In genomic region chr3:182245059-182245458, GRCh38 we compare ENCODE assay signal across 28 cellular contexts.
"Had no signal": no experiment of that assay in that cellular context is flagged by ENCODE, and none has a peak within 500 bp of the region (broad histone marks: within the 10 kb centered on the region; RNA-seq: fewer than 3 reads in every experiment).

No MANE protein-coding gene starts in this region.

- H3K36me3 ChIP-seq: ascending aorta, breast epithelium, esophagus muscularis mucosa, gastrocnemius medialis, heart left ventricle had no signal

- H3K4me1 ChIP-seq: ascending aorta, breast epithelium, foreskin keratinocyte, gastrocnemius medialis had no signal

- H3K9me3 ChIP-seq: ascending aorta, breast epithelium, esophagus muscularis mucosa, gastrocnemius medialis, heart left ventricle had no signal

- H3K27me3 ChIP-seq: ascending aorta, breast epithelium, esophagus muscularis mucosa, foreskin keratinocyte, gastrocnemius medialis, heart left ventricle had no signal

- H3K4me3 ChIP-seq: ascending aorta, breast epithelium, coronary artery, esophagus muscularis mucosa, gastrocnemius medialis, heart left ventricle had no signal

- ATAC-seq: activated naive CD4-positive, alpha-beta T cell treated with anti-CD3 and anti-CD28 coated beads, Interleukin-2, amount 50 U/mL, for 72 hours; activated T-cell treated with anti-CD3 and anti-CD28 coated beads, Interleukin-2, amount 50 U/mL, for 72 hours; effector memory CD8-positive, alpha-beta T cell; foreskin keratinocyte; gastrocnemius medialis; heart left ventricle had no signal

- DNase-seq: activated CD4-positive, alpha-beta memory T cell treated with anti-CD3 and anti-CD28 coated beads, Interleukin-2, amount 10 ng/mL, durations not matched to agents 7 days and 5 days; activated CD4-positive, alpha-beta T cell treated with anti-CD3 and anti-CD28 coated beads for 4 hours; activated CD4-positive, alpha-beta T cell treated with anti-CD3 and anti-CD28 coated beads, Interleukin-2, amount 10 ng/mL, durations not matched to agents 7 days and 5 days; activated CD4-positive, alpha-beta T cell treated with anti-CD3 and anti-CD28 coated beads, Interleukin-2, amount 50 U/mL, for 4 hours; activated CD4-positive, CD25-positive, alpha-beta regulatory T cell; activated CD4-positive, CD25-positive, alpha-beta regulatory T cell treated with anti-CD3 and anti-CD28 coated beads, Interleukin-2, amount 50 U/mL, for 72 hours; activated CD8-positive, alpha-beta memory T cell treated with anti-CD3 and anti-CD28 coated beads, Interleukin-2, amount 50 U/mL, for 48 hours; activated gamma-delta T cell; activated naive CD4-positive, alpha-beta T cell; activated naive CD4-positive, alpha-beta T cell treated with anti-CD3 and anti-CD28 coated beads, Interleukin-2, amount 10 ng/mL, durations not matched to agents 7 days and 5 days; activated naive CD8-positive, alpha-beta T cell treated with anti-CD3 and anti-CD28 coated beads, Interleukin-2, amount 10 ng/mL, durations not matched to agents 7 days and 5 days; activated T-cell treated with anti-CD3 and anti-CD28 coated beads for 4 hours; activated T-cell treated with anti-CD3 and anti-CD28 coated beads, Interleukin-2, amount 50 U/mL, for 24 hours; activated T-cell treated with anti-CD3 and anti-CD28 coated beads, Interleukin-2, amount 50 U/mL, for 72 hours; cerebellar nuclear complex; effector CD4-positive, alpha-beta T cell; effector memory CD8-positive, alpha-beta T cell; erythroblast; foreskin keratinocyte; gastrocnemius medialis; glutamatergic neuron; heart left ventricle; T-helper 2 cell had no signal

- H3K27ac ChIP-seq: ascending aorta, breast epithelium, coronary artery, esophagus muscularis mucosa, foreskin keratinocyte, gastrocnemius medialis, heart left ventricle had no signal
